ENCODE assay signal across 8 cellular contexts in genomic region chr1:215526147-215526845, GRCh38. TPM values are rescaled to one million over a fixed set of nuclear protein-coding genes. Genes with fewer than 3 reads are reported as not detected.
DNase-seq lines count a peak whose midpoint lies in the region; ATAC-seq and TF ChIP-seq lines count a peak whose summit lies in the region.

No MANE protein-coding gene starts in this region.

- TF ChIP-seq CTCF in C4-2B (conservative IDR thresholded peaks at IDR 0.05): peak; percentile 77
- no peak for TF ChIP-seq CTCF in omental fat pad (IDR thresholded peaks at IDR 0.05)

- no peak overlapping the region for H3K4ac ChIP-seq in mesenchymal stem cell (ENCODE audit: low read depth in 1 of 2, low read length in 2 of 2)

- no peak overlapping the region for H2AK5ac ChIP-seq in mesenchymal stem cell (ENCODE audit: low read length, severe bottlenecking)

- H3K27me3 ChIP-seq in mesenchymal stem cell (ENCODE audit: control insufficient read depth in 1 of 2, insufficient read depth in 1 of 2, low read length in 2 of 2): no peaks in the 10 kb centered on the region

- H3K9ac ChIP-seq in mesenchymal stem cell (ENCODE audit: low read length): no peak overlapping the region

- H2BK15ac ChIP-seq in mesenchymal stem cell (ENCODE audit: low read depth, poor library complexity, severe bottlenecking): no peak overlapping the region

- H3K14ac ChIP-seq in mesenchymal stem cell (ENCODE audit: low read length in 2 of 2): no peak overlapping the region

- no peaks in the 10 kb centered on the region for H3K79me1 ChIP-seq in mesenchymal stem cell (replicated peaks; ENCODE audit: low read length, poor library complexity, severe bottlenecking)

- H2BK120ac ChIP-seq in mesenchymal stem cell (ENCODE audit: low read depth, low read length): no peak overlapping the region

- no peaks in the 10 kb centered on the region for H3K36me3 ChIP-seq in mesenchymal stem cell (ENCODE audit: control insufficient read depth in 1 of 2, insufficient read depth in 2 of 2, low read depth in 1 of 2, low read length in 2 of 2)

- no peak overlapping the region for H3K18ac ChIP-seq in mesenchymal stem cell (ENCODE audit: low read depth in 1 of 2, low read length in 2 of 2)

- H3K9me3 ChIP-seq in mesenchymal stem cell (ENCODE audit: control insufficient read depth, low read length): no peaks in the 10 kb centered on the region

- H4K8ac ChIP-seq in mesenchymal stem cell (ENCODE audit: low read length): peak overlapping the region; percentile 12

- H3K27ac ChIP-seq in C4-2B: no peak overlapping the region
- no peak overlapping the region for H3K27ac ChIP-seq in mesenchymal stem cell (ENCODE audit: low read length, poor library complexity, severe bottlenecking)

- H2BK5ac ChIP-seq in mesenchymal stem cell (ENCODE audit: low read depth, low read length, poor library complexity, severe bottlenecking): no peak overlapping the region

- no peak overlapping the region for H3K23ac ChIP-seq in mesenchymal stem cell (ENCODE audit: low read length in 2 of 2)

- DNase-seq in NCI-H69 (lab: John Stamatoyannopoulos, UW): peak; percentile 75
- DNase-seq in central memory CD4-positive, alpha-beta T cell: peak; percentile 25
- peak; percentile 57 for DNase-seq in mesenchymal stem cell
- DNase-seq in omental fat pad (ENCODE audit: low spot score): no peak
- no peak for DNase-seq in stimulated activated CD4-positive, alpha-beta T cell treated with anti-CD3 and anti-CD28 coated beads, Interleukin-4, amount 100 ng/mL, for 4 hours

- no peak overlapping the region for H3K4me2 ChIP-seq in mesenchymal stem cell (ENCODE audit: low read length, poor library complexity, severe bottlenecking)

- H3K4me1 ChIP-seq in mesenchymal stem cell (ENCODE audit: control insufficient read depth, insufficient read depth, low read depth, low read length): no peaks in the 10 kb centered on the region

- WGBS in mesenchymal stem cell: 41% methylated on average over 5 of the region's 7 CpGs

- ATAC-seq in GM18867 (IDR thresholded peaks at IDR 0.05; ENCODE audit: unreplicated experiment): peak; percentile 58
- peak; percentile 62 for ATAC-seq in HG03442 (IDR thresholded peaks at IDR 0.05; ENCODE audit: unreplicated experiment)
- no peak for ATAC-seq in omental fat pad (ENCODE audit: low FRiP score)

- H2AFZ ChIP-seq in mesenchymal stem cell (ENCODE audit: low read depth, low read length): no peak overlapping the region

- H4K91ac ChIP-seq in mesenchymal stem cell (ENCODE audit: low read length): no peak overlapping the region

- H2BK12ac ChIP-seq in mesenchymal stem cell (ENCODE audit: low read length in 2 of 2): no peak overlapping the region

- no peak overlapping the region for H3K4me3 ChIP-seq in mesenchymal stem cell (ENCODE audit: insufficient read depth in 1 of 2, low read depth in 1 of 2, low read length in 2 of 2)

RNA-seq across cellular contexts. Expression of gene KCTD3, which starts 40.8 kb away (rescaled TPM):
- polyA plus RNA-seq in mesenchymal stem cell (2013, experiment 1 of 2): 14.0 TPM
- polyA plus RNA-seq in mesenchymal stem cell (2013, experiment 2 of 2): 15.5 TPM
- 10 to 100 TPM; 41.8 to 84.5 (median 49.1) TPM for total RNA-seq in omental fat pad

Comparison
In these comparisons a context has a peak if more than half of its experiments do, and no peak if none do; other contexts are left out.
1. DNase-seq: peak in NCI-H69 (single experiment), central memory CD4-positive, alpha-beta T cell (single experiment) and mesenchymal stem cell (single experiment); none in omental fat pad (single experiment) and stimulated activated CD4-positive, alpha-beta T cell treated with anti-CD3 and anti-CD28 coated beads, Interleukin-4, amount 100 ng/mL, for 4 hours (0 of 2).